In genomic region chr16:69217433-69217832, GRCh38 we compare ENCODE assay signal across 13 cellular contexts. TPM values are rescaled to one million over a fixed set of nuclear protein-coding genes. Genes with fewer than 3 reads are reported as not detected.
A peak's percentile ranks its signal among the peaks of the same experiment; 100 is the strongest.
DNase-seq lines count a peak whose midpoint lies in the region; TF ChIP-seq lines count a peak whose summit lies in the region.
"Had no signal": no experiment of that assay in that cellular context is flagged by ENCODE, and none has a peak within 500 bp of the region (broad histone marks: within the 10 kb centered on the region; RNA-seq: fewer than 3 reads in every experiment).

No MANE protein-coding gene starts in this region.

- H3K4me1 ChIP-seq in HEK293 (ENCODE audit: control insufficient read depth, insufficient read depth, low read length) (peaks cover 22% of the 10 kb centered on the region), right atrium auricular region (peaks cover 0 to 12% of the 10 kb centered on the region in 2 donors)

- no peaks in the 10 kb centered on the region; a peak in 1 of 3 replicates for H3K36me3 ChIP-seq in HEK293 (ENCODE audit: control insufficient read depth in 2 of 2, insufficient read depth in 1 of 2, low read length in 2 of 2)
- no peaks in the 10 kb centered on the region for H3K36me3 ChIP-seq in right atrium auricular region
- H3K36me3 ChIP-seq: neutrophil, Peyer's patch had no signal

- POLR2A ChIA-PET in HEK293 (lab: Yijun Ruan, JAX), result interaction anchor here (0.6 kb wide), 1 partner anchor 275 kb away, joined by 3 read pairs; no protein-coding TSS in a partner anchor

- H3K27me3 ChIP-seq in right atrium auricular region, result no peaks in the 10 kb centered on the region
- H3K27me3 ChIP-seq: neutrophil, Peyer's patch had no signal

- TF ChIP-seq CTCF in 22Rv1 (IDR thresholded peaks at IDR 0.05), result no peak
- no peak for TF ChIP-seq CTCF in HEK293 (tag by site-specific recombination; IDR thresholded peaks at IDR 0.05)
- no peak for TF ChIP-seq CTCF in right atrium auricular region (IDR thresholded peaks at IDR 0.05)

- DNase-seq in amniotic stem cell (lab: John Stamatoyannopoulos, UW) (peak; percentile 54), hepatic stellate cell (ENCODE audit: low spot score) (peak; percentile 54), SKM-1 treated with dmso at 0.1 percent for 144 hours (lab: John Stamatoyannopoulos, UW; ENCODE audit: unreplicated experiment) (no peak), right atrium auricular region (ENCODE audit: low spot score) (no peak)
- no peak for DNase-seq in activated CD4-positive, CD25-positive, alpha-beta regulatory T cell treated with anti-CD3 and anti-CD28 coated beads, Interleukin-2, amount 50 U/mL, for 72 hours
- DNase-seq in activated CD8-positive, alpha-beta memory T cell treated with anti-CD3 and anti-CD28 coated beads, Interleukin-2, amount 50 U/mL, for 4 hours, result no peak
- DNase-seq: activated CD4-positive, alpha-beta T cell treated with anti-CD3 and anti-CD28 coated beads for 1 hour; kidney; NCI-H2081; Peyer's patch had no signal

- H3K9me3 ChIP-seq in HEK293 (ENCODE audit: control insufficient read depth, insufficient read depth, low read depth, low read length), result no peaks in the 10 kb centered on the region
- no peaks in the 10 kb centered on the region for H3K9me3 ChIP-seq in right atrium auricular region
- H3K9me3 ChIP-seq: neutrophil, Peyer's patch had no signal

- CTCF ChIA-PET in HEK293 (lab: Yijun Ruan, JAX), result interaction anchor here (0.9 to 1.5 kb wide), 4 partner anchors 9 to 69 kb away, joined by 3 to 6 read pairs (median 4); no protein-coding TSS in a partner anchor

- H3K27ac ChIP-seq in 22Rv1 (peak overlapping the region; percentile 38), HEK293 (ENCODE audit: extremely low read depth, low read depth, low read length) (no peak overlapping the region; the same call in 1 of the 2 replicates), right atrium auricular region (no peak overlapping the region)
- H3K27ac ChIP-seq: neutrophil, Peyer's patch had no signal

- H3K4me3 ChIP-seq in HEK293 (ENCODE audit: low read depth, low read length), result no peak overlapping the region
- no peak overlapping the region for H3K4me3 ChIP-seq in right atrium auricular region
- H3K4me3 ChIP-seq: Peyer's patch had no signal

TF ChIP-seq in HEK293, 187 proteins besides CTCF, POLR2A, EP300 and RAD21 (continues in another document):
- TF ChIP-seq ZNF121 (tag by site-specific recombination; IDR thresholded peaks at IDR 0.05), result no peak
- TF ChIP-seq ZNF248 (tag by site-specific recombination; IDR thresholded peaks at IDR 0.05), result no peak
- TF ChIP-seq ZNF16 (tag by site-specific recombination; IDR thresholded peaks at IDR 0.05; ENCODE audit: low read depth), result no peak
- no peak for TF ChIP-seq HIC1 (tag by site-specific recombination; IDR thresholded peaks at IDR 0.05)
- no peak for TF ChIP-seq ZNF580 (tag by site-specific recombination; IDR thresholded peaks at IDR 0.05)
- no peak for TF ChIP-seq ZNF600 (tag by site-specific recombination; IDR thresholded peaks at IDR 0.05)
- TF ChIP-seq PBX3 (CRISPR knock-in tag; IDR thresholded peaks at IDR 0.05), result no peak
- TF ChIP-seq ZBTB21 (tag by site-specific recombination; IDR thresholded peaks at IDR 0.05), result no peak
- peak; percentile 73 for TF ChIP-seq ZXDB (tag by site-specific recombination; IDR thresholded peaks at IDR 0.05)
- TF ChIP-seq BCL11B (tag by site-specific recombination; IDR thresholded peaks at IDR 0.05; ENCODE audit: low read depth), result no peak
- peak; percentile 91 for TF ChIP-seq PRDM6 (tag by site-specific recombination; IDR thresholded peaks at IDR 0.05)
- peak; percentile 38; the same call in 1 of the 2 replicates for TF ChIP-seq ZNF184 (tag by site-specific recombination; IDR thresholded peaks at IDR 0.05)
- TF ChIP-seq WT1 (tag by site-specific recombination; IDR thresholded peaks at IDR 0.05), result no peak
- 0 out of 2 replicates have a peak, but pooled peaks have one; percentile 23 for TF ChIP-seq ZNF692 (tag by site-specific recombination; IDR thresholded peaks at IDR 0.05)
- TF ChIP-seq ZNF138 (tag by site-specific recombination; IDR thresholded peaks at IDR 0.05; ENCODE audit: borderline replicate concordance), result no peak
- peak; percentile 34; the same call in 1 of the 2 replicates for TF ChIP-seq KLF10 (tag by site-specific recombination; IDR thresholded peaks at IDR 0.05)
- peak; percentile 75 for TF ChIP-seq IKZF3 (tag by site-specific recombination; IDR thresholded peaks at IDR 0.05)
- TF ChIP-seq ZNF114 (tag by site-specific recombination; IDR thresholded peaks at IDR 0.05), result no peak
- TF ChIP-seq ZNF610 (tag by site-specific recombination; IDR thresholded peaks at IDR 0.05; ENCODE audit: borderline replicate concordance), result no peak
- TF ChIP-seq ZNF585B (tag by site-specific recombination; IDR thresholded peaks at IDR 0.05), result no peak
- TF ChIP-seq ZNF133 (tag by site-specific recombination; IDR thresholded peaks at IDR 0.05), result no peak
- no peak for TF ChIP-seq SCRT1 (tag by site-specific recombination; IDR thresholded peaks at IDR 0.05; ENCODE audit: borderline replicate concordance)
- no peak for TF ChIP-seq ZNF670 (tag by site-specific recombination; IDR thresholded peaks at IDR 0.05; ENCODE audit: low read depth)
- peak; percentile 51; the same call in 1 of the 2 replicates for TF ChIP-seq OSR2 (tag by site-specific recombination; IDR thresholded peaks at IDR 0.05)
- TF ChIP-seq INSM2 (tag by site-specific recombination; IDR thresholded peaks at IDR 0.05), result no peak

RNA-seq across cellular contexts. Expression of gene SNTB2, which starts 30.5 kb away (rescaled TPM):
- 10 to 100 TPM; 12.3 to 35.1 TPM for total RNA-seq in right atrium auricular region

Comparison
In these comparisons a context has a peak if more than half of its experiments do, and no peak if none do; other contexts are left out.
1. DNase-seq: peak in amniotic stem cell (single experiment) and hepatic stellate cell (single experiment); none in activated CD4-positive, CD25-positive, alpha-beta regulatory T cell treated with anti-CD3 and anti-CD28 coated beads, Interleukin-2, amount 50 U/mL, for 72 hours (single experiment), SKM-1 treated with dmso at 0.1 percent for 144 hours (single experiment), activated CD8-positive, alpha-beta memory T cell treated with anti-CD3 and anti-CD28 coated beads, Interleukin-2, amount 50 U/mL, for 4 hours (single experiment) and right atrium auricular region (single experiment).